Comparison of ENCODE assay signal across 26 cellular contexts in the genomic region with DNA sequence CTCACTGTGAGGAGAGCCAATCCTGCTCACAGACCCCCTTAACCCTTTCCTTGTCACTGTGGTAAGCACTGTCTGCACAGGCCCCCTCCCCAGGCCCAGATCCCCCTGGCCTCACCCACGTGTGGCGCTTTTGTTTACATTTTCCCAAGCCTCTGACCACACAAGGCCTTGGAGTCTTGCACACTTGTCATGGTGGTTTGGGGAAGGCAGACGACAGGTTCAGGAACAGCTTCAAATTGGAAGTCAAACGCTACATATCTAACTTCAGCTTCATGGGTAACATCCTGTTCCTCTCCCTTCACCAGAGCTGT.
A peak's percentile ranks its signal among the peaks of the same experiment; 100 is the strongest.
DNase-seq lines count a peak whose midpoint lies in the region; ATAC-seq, FAIRE-seq and TF ChIP-seq lines count a peak whose summit lies in the region.
"Had no signal": no experiment of that assay in that cellular context is flagged by ENCODE, and none has a peak within 500 bp of the region (broad histone marks: within the 10 kb centered on the region; RNA-seq: fewer than 3 reads in every experiment).

No MANE protein-coding gene starts in this region.

- no peaks in the 10 kb centered on the region for H3K36me3 Mint-ChIP-seq in neural crest cell (ENCODE audit: low read depth)
- H3K36me3 Mint-ChIP-seq in activated T-cell treated with anti-CD3 and anti-CD28 coated beads, Interleukin-2, amount 50 U/mL, for 72 hours (ENCODE audit: insufficient read depth in 2 of 2): no peaks in the 10 kb centered on the region
- no peaks in the 10 kb centered on the region for H3K36me3 Mint-ChIP-seq in activated CD4-positive, alpha-beta memory T cell treated with anti-CD3 and anti-CD28 coated beads, Interleukin-2, amount 10 ng/mL, durations not matched to agents 7 days and 5 days (ENCODE audit: low read depth)
- H3K36me3 Mint-ChIP-seq: CD8-positive, alpha-beta T cell had no signal

- TF ChIP-seq POLR2A in HCT116 (IDR thresholded peaks at IDR 0.05; ENCODE audit: borderline replicate concordance, extremely low read depth, insufficient read depth, insufficient read length) (no peak), H1 (IDR thresholded peaks at IDR 0.05; ENCODE audit: control extremely low read depth in 1 of 2, low read depth in 2 of 2, low read length in 2 of 2) (no peak)

- H3K4me2 ChIP-seq in BLaER1: peak overlapping the region; percentile 91
- peak overlapping the region; percentile 60 for H3K4me2 ChIP-seq in HCT116 (ENCODE audit: low read length)
- no peak overlapping the region for H3K4me2 ChIP-seq in H1 (ENCODE audit: insufficient read depth in 1 of 2, low read depth in 2 of 2, low read length in 2 of 2)
- H3K4me2 ChIP-seq: GM23338, KMS-11 had no signal

- no peaks in the 10 kb centered on the region for H3K23me2 ChIP-seq in H1 (ENCODE audit: low read depth, low read length)

- H3K9me3 Mint-ChIP-seq in neural crest cell: peaks cover 4% of the 10 kb centered on the region
- H3K9me3 Mint-ChIP-seq in activated T-cell treated with anti-CD3 and anti-CD28 coated beads, Interleukin-2, amount 50 U/mL, for 72 hours: peaks cover 2 to 4% of the 10 kb centered on the region in 2 donors
- no peaks in the 10 kb centered on the region for H3K9me3 Mint-ChIP-seq in activated CD4-positive, alpha-beta memory T cell treated with anti-CD3 and anti-CD28 coated beads, Interleukin-2, amount 10 ng/mL, durations not matched to agents 7 days and 5 days

- no peaks in the 10 kb centered on the region for H3K79me1 ChIP-seq in H1 (ENCODE audit: low read depth, low read length)

- H4K20me1 ChIP-seq in BLaER1: no peaks in the 10 kb centered on the region
- no peaks in the 10 kb centered on the region for H4K20me1 ChIP-seq in HCT116 (ENCODE audit: insufficient read depth)
- H4K20me1 ChIP-seq in H1 (replicated peaks in 1 of 2; ENCODE audit: control insufficient read depth in 1 of 2, insufficient read depth in 2 of 2, low read length in 2 of 2): no peaks in the 10 kb centered on the region

- no peak overlapping the region for H2BK20ac ChIP-seq in H1 (ENCODE audit: low read length)

- peaks cover 46% of the 10 kb centered on the region for H3K4me1 ChIP-seq in BLaER1
- H3K4me1 ChIP-seq in HCT116 (ENCODE audit: control insufficient read depth in 1 of 2, insufficient read depth in 2 of 2, low read length in 2 of 2): peaks cover 11 to 21% of the 10 kb centered on the region in 2 experiments
- H3K4me1 ChIP-seq in H1 (replicated peaks in 1 of 4; ENCODE audit: control insufficient read depth in 3 of 4, insufficient read depth in 4 of 4, low read length in 3 of 4): peaks cover 3 to 9% (median 7%) of the 10 kb centered on the region in 4 experiments; a peak in 6 of 7 replicates
- H3K4me1 ChIP-seq: Caco-2, HAP-1 had no signal

- H3K79me2 ChIP-seq in HCT116 (ENCODE audit: insufficient read depth, low read length): no peaks in the 10 kb centered on the region
- H3K79me2 ChIP-seq in H1 (ENCODE audit: control insufficient read depth in 1 of 2, insufficient read depth in 2 of 2, low read length in 2 of 2): no peaks in the 10 kb centered on the region

- H3K27ac Mint-ChIP-seq in neural crest cell (ENCODE audit: unreplicated experiment): peak overlapping the region; percentile 22
- no peak overlapping the region for H3K27ac Mint-ChIP-seq in activated T-cell treated with anti-CD3 and anti-CD28 coated beads, Interleukin-2, amount 50 U/mL, for 72 hours
- no peak overlapping the region for H3K27ac Mint-ChIP-seq in activated CD4-positive, alpha-beta memory T cell treated with anti-CD3 and anti-CD28 coated beads, Interleukin-2, amount 10 ng/mL, durations not matched to agents 7 days and 5 days
- H3K27ac Mint-ChIP-seq: CD8-positive, alpha-beta T cell; GM23338; IgD-negative memory B cell had no signal

- H3K9me2 ChIP-seq in HCT116 (ENCODE audit: insufficient read depth): no peaks in the 10 kb centered on the region

- H3K36me3 ChIP-seq in BLaER1 (no peaks in the 10 kb centered on the region), HCT116 (ENCODE audit: control insufficient read depth in 1 of 2, insufficient read depth in 2 of 2, low read length in 2 of 2) (no peaks in the 10 kb centered on the region), H1 (ENCODE audit: control insufficient read depth in 2 of 4, insufficient read depth in 4 of 4, low read length in 3 of 4) (no peaks in the 10 kb centered on the region)
- H3K36me3 ChIP-seq: HAP-1 had no signal

- CTCF ChIA-PET in HCT116 (lab: Charles Lee) (no interaction called here), H1 (lab: Charles Lee; ENCODE audit: partially characterized antibody) (interaction anchor here (0.7 to 3.0 kb wide), 11 partner anchors 10 to 102 kb away, joined by 3 to 17 read pairs (median 3); a partner anchor contains a TSS)
- CTCF ChIA-PET in activated CD4-positive, alpha-beta memory T cell treated with anti-CD3 and anti-CD28 coated beads, Interleukin-2, amount 10 ng/mL, durations not matched to agents 7 days and 5 days (lab: Charles Lee): no interaction called here

- H4K8ac ChIP-seq in H1 (ENCODE audit: extremely low read depth, insufficient read depth, low read length): no peak overlapping the region

- DNase-seq in HCT116 (ENCODE audit: low read depth, low spot score): no peak
- DNase-seq in H1 (ENCODE audit: low read depth in 1 of 2, low spot score in 2 of 2): no peak
- DNase-seq in neural crest cell (ENCODE audit: low read depth, low spot score): no peak
- DNase-seq in activated T-cell treated with anti-CD3 and anti-CD28 coated beads, Interleukin-2, amount 50 U/mL, for 72 hours: no peak
- no peak for DNase-seq in activated CD4-positive, alpha-beta memory T cell treated with anti-CD3 and anti-CD28 coated beads, Interleukin-2, amount 10 ng/mL, durations not matched to agents 7 days and 5 days
- DNase-seq: AML-193; Caco-2; CD8-positive, alpha-beta T cell; DMS79; GF-D8; MM.1S; NCI-H2029; NCI-H2227 treated with DMSO at 0.1 percent for 48 hours; NCI-H526 treated with DMSO at 0.1 percent for 48 hours; SHP77 had no signal

- H3K18ac ChIP-seq in H1 (ENCODE audit: extremely low read depth, low read length): no peak overlapping the region

- no peak overlapping the region for H3K4me3 Mint-ChIP-seq in neural crest cell
- H3K4me3 Mint-ChIP-seq in activated T-cell treated with anti-CD3 and anti-CD28 coated beads, Interleukin-2, amount 50 U/mL, for 72 hours: no peak overlapping the region
- H3K4me3 Mint-ChIP-seq in activated CD4-positive, alpha-beta memory T cell treated with anti-CD3 and anti-CD28 coated beads, Interleukin-2, amount 10 ng/mL, durations not matched to agents 7 days and 5 days: no peak overlapping the region
- H3K4me3 Mint-ChIP-seq: CD8-positive, alpha-beta T cell; GM23338; IgD-negative memory B cell had no signal

- peak overlapping the region; percentile 83 for H2AFZ ChIP-seq in HCT116 (ENCODE audit: low read depth, low read length, poor library complexity, severe bottlenecking)
- 0 out of 2 replicates have a peak overlapping the region, but pooled peaks have one; percentile 19 for H2AFZ ChIP-seq in H1 (ENCODE audit: low read length)
- H2AFZ ChIP-seq: GM23338 had no signal

- no peak overlapping the region for H4K91ac ChIP-seq in H1 (replicated peaks; ENCODE audit: insufficient read length, low read length)

- TF ChIP-seq RAD21 in HCT116 (IDR thresholded peaks at IDR 0.05; ENCODE audit: low read depth) (no peak), H1 (IDR thresholded peaks at IDR 0.05 in 1 of 2, conservative IDR thresholded peaks at IDR 0.05 in 1 of 2; ENCODE audit: low read depth in 2 of 2, low read length in 2 of 2) (no peak)

- RAD21 ChIA-PET in HCT116 (lab: Charles Lee; ENCODE audit: low non-redundant PET in 1 of 2, low total read pairs in 2 of 2, uncharacterized antibody in 2 of 2, unreplicated experiment in 2 of 2): no interaction called here

- no peak for TF ChIP-seq EP300 in H1 (IDR thresholded peaks at IDR 0.05; ENCODE audit: borderline replicate concordance in 1 of 2, low read depth in 2 of 2, low read length in 2 of 2)

- no peak overlapping the region for H2AK5ac ChIP-seq in H1 (ENCODE audit: low read depth, low read length)

- WGBS in H1 (ENCODE audit: extremely low coverage in 1 of 2, insufficient coverage in 1 of 2, insufficient read length in 1 of 2, insufficient replicate concordance in 2 of 2, low coverage in 1 of 2, low lambda C conversion rate in 2 of 2, missing lambda C conversion rate in 1 of 2), 2 experiments: 72% methylated on average over 4 of the region's 4 CpGs; no CpG with 5 or more reads in 1 of the 2 experiments

- intact Hi-C loops in HCT116 (cut with micrococcal nuclease): no loop called here

- no peak overlapping the region for H4K5ac ChIP-seq in H1 (ENCODE audit: insufficient read length, low read depth, low read length)

- POLR2A ChIA-PET in HCT116 (lab: Charles Lee): no interaction called here
- POLR2A ChIA-PET in H1 (lab: Charles Lee; ENCODE audit: partially characterized antibody): no interaction called here
- POLR2A ChIA-PET in activated CD4-positive, alpha-beta memory T cell treated with anti-CD3 and anti-CD28 coated beads, Interleukin-2, amount 10 ng/mL, durations not matched to agents 7 days and 5 days (lab: Charles Lee): no interaction called here

- TF ChIP-seq CTCF in HCT116 (IDR thresholded peaks at IDR 0.05 in 2 of 3, conservative IDR thresholded peaks at IDR 0.05 in 1 of 3; ENCODE audit: borderline replicate concordance in 1 of 3, insufficient read depth in 1 of 3, low read depth in 2 of 3, low read length in 2 of 3) (no peak), H1 (IDR thresholded peaks at IDR 0.05; ENCODE audit: control extremely low read depth in 1 of 3, insufficient read depth in 1 of 3, low read depth in 1 of 3, low read length in 3 of 3) (no peak), neural crest cell (conservative IDR thresholded peaks at IDR 0.05) (no peak)

- H3K4me3 ChIP-seq in BLaER1: peak overlapping the region; percentile 31; the same call in 1 of the 2 replicates
- H3K4me3 ChIP-seq in HCT116 (replicated peaks in 1 of 2; ENCODE audit: low read depth in 1 of 2, low read length in 2 of 2): peak overlapping the region in 1 of 2 experiments; percentile 2; a peak in 1 of 4 replicates
- no peak overlapping the region for H3K4me3 ChIP-seq in H1 (ENCODE audit: extremely low read depth in 1 of 4, insufficient read depth in 2 of 4, low read depth in 3 of 4, low read length in 4 of 4)
- H3K4me3 ChIP-seq: GM23338, HAP-1 had no signal

- H3K27me3 Mint-ChIP-seq in neural crest cell (ENCODE audit: low read depth): peaks cover 37% of the 10 kb centered on the region
- peaks cover 37% of the 10 kb centered on the region for H3K27me3 Mint-ChIP-seq in activated T-cell treated with anti-CD3 and anti-CD28 coated beads, Interleukin-2, amount 50 U/mL, for 72 hours (ENCODE audit: low read depth)
- peaks cover 21% of the 10 kb centered on the region for H3K27me3 Mint-ChIP-seq in activated CD4-positive, alpha-beta memory T cell treated with anti-CD3 and anti-CD28 coated beads, Interleukin-2, amount 10 ng/mL, durations not matched to agents 7 days and 5 days

- H3K23ac ChIP-seq in H1 (ENCODE audit: insufficient read length): no peak overlapping the region

- H3K4ac ChIP-seq in H1 (replicated peaks; ENCODE audit: insufficient read length, low read depth, low read length): no peak overlapping the region

- H3K27ac ChIP-seq in BLaER1 (peak overlapping the region; percentile 75), HCT116 (ENCODE audit: low read depth, low read length) (no peak overlapping the region), H1 (ENCODE audit: low read depth, low read length) (no peak overlapping the region)
- H3K27ac ChIP-seq: C4-2B, KMS-11, RWPE1 had no signal

- BruUV-seq in HCT116 (replicated peaks; lab: Mats Ljungman, UMichigan): no TSS peak

- no peak overlapping the region for H2BK15ac ChIP-seq in H1 (ENCODE audit: low read length)

- H3K9ac ChIP-seq in BLaER1 (peak overlapping the region; percentile 36; the same call in 1 of the 2 replicates), HCT116 (ENCODE audit: low read length) (0 out of 2 replicates have a peak overlapping the region, but pooled peaks have one; percentile 14), H1 (replicated peaks in 1 of 4; ENCODE audit: extremely low read depth in 1 of 4, low read depth in 3 of 4, low read length in 3 of 4) (no peak overlapping the region)
- H3K9ac ChIP-seq: KMS-11 had no signal

- ATAC-seq in HCT116 (no peak; the same call in 1 of the 2 replicates), GM19328 (IDR thresholded peaks at IDR 0.05; ENCODE audit: unreplicated experiment) (no peak)
- ATAC-seq in activated T-cell treated with anti-CD3 and anti-CD28 coated beads, Interleukin-2, amount 50 U/mL, for 72 hours (replicated peaks in 1 of 2): no peak
- ATAC-seq: CD8-positive, alpha-beta T cell; GM23338 had no signal

- H3K56ac ChIP-seq in H1 (replicated peaks; ENCODE audit: insufficient read length, low read depth, low read length): no peak overlapping the region

- 0 out of 2 replicates have a peak overlapping the region, but pooled peaks have one; percentile 22 for H2BK12ac ChIP-seq in H1 (ENCODE audit: low read depth, low read length)

- H2BK120ac ChIP-seq in H1 (replicated peaks; ENCODE audit: low read depth, low read length): no peak overlapping the region

- H3K9me3 ChIP-seq in BLaER1 (peaks cover 42% of the 10 kb centered on the region), HCT116 (ENCODE audit: control insufficient read depth in 1 of 2, insufficient read depth in 1 of 2, low read depth in 1 of 2, low read length in 2 of 2) (no peaks in the 10 kb centered on the region), H1 (ENCODE audit: insufficient read depth in 2 of 2, low read depth in 1 of 2, low read length in 1 of 2) (peaks cover 4 to 6% of the 10 kb centered on the region in 2 experiments; a peak in 2 of 4 replicates)

- H3K4me1 Mint-ChIP-seq in neural crest cell: peaks cover 20% of the 10 kb centered on the region
- no peaks in the 10 kb centered on the region for H3K4me1 Mint-ChIP-seq in activated T-cell treated with anti-CD3 and anti-CD28 coated beads, Interleukin-2, amount 50 U/mL, for 72 hours (ENCODE audit: low read depth)
- H3K4me1 Mint-ChIP-seq in activated CD4-positive, alpha-beta memory T cell treated with anti-CD3 and anti-CD28 coated beads, Interleukin-2, amount 10 ng/mL, durations not matched to agents 7 days and 5 days: no peaks in the 10 kb centered on the region
- H3K4me1 Mint-ChIP-seq: IgD-negative memory B cell had no signal

- H3K14ac ChIP-seq in H1 (ENCODE audit: insufficient read length): no peak overlapping the region

- FAIRE-seq in H1 (lab: Jason Lieb, UNC): no peak
- FAIRE-seq: A204.1, GM12892, GM19239 had no signal

- H3K27me3 ChIP-seq in BLaER1 (no peaks in the 10 kb centered on the region), HCT116 (ENCODE audit: insufficient read depth, low read length) (no peaks in the 10 kb centered on the region), H1 (replicated peaks in 1 of 4; ENCODE audit: control insufficient read depth in 3 of 4, extremely low read depth in 1 of 4, insufficient read depth in 3 of 4, low read length in 3 of 4) (peaks cover 0 to 9% (median 3%) of the 10 kb centered on the region in 4 experiments; a peak in 3 of 7 replicates)

- no peak overlapping the region for H2BK5ac ChIP-seq in H1 (ENCODE audit: low read depth, low read length)

Comparison
In these comparisons a context has a peak if more than half of its experiments do, and no peak if none do; other contexts are left out.
1. H3K4me2 ChIP-seq: peak in BLaER1 (single experiment) and HCT116 (single experiment); none in H1 (0 of 2).
2. H3K9ac ChIP-seq: peak in BLaER1 (single experiment) and HCT116 (single experiment); none in H1 (0 of 4).